In genomic region chr20:50625986-50626677, GRCh38 we compare ENCODE assay signal across 1 cellular context.
TF ChIP-seq lines count a peak whose summit lies in the region.

No MANE protein-coding gene starts in this region.

TF ChIP-seq in WTC11, 78 proteins besides CTCF, POLR2A, EP300 and RAD21 (continued from another document):
- TF ChIP-seq ZNF263 (CRISPR knock-in tag; IDR thresholded peaks at IDR 0.05; ENCODE audit: low read depth) (no peak), RORB (CRISPR knock-in tag; IDR thresholded peaks at IDR 0.05) (no peak), OVOL2 (CRISPR knock-in tag; IDR thresholded peaks at IDR 0.05; ENCODE audit: borderline replicate concordance) (no peak), ETV6 (CRISPR knock-in tag; IDR thresholded peaks at IDR 0.05) (peak; percentile 82), IRF1 (CRISPR knock-in tag; IDR thresholded peaks at IDR 0.05) (no peak), ZNF232 (CRISPR knock-in tag; IDR thresholded peaks at IDR 0.05) (0 out of 2 replicates have a peak, but pooled peaks have one; percentile 21), KAT7 (CRISPR knock-in tag; IDR thresholded peaks at IDR 0.05; ENCODE audit: borderline replicate concordance) (no peak), NR2C2 (CRISPR knock-in tag; IDR thresholded peaks at IDR 0.05) (no peak), SOX15 (CRISPR knock-in tag; IDR thresholded peaks at IDR 0.05) (no peak), ZBTB21 (CRISPR knock-in tag; IDR thresholded peaks at IDR 0.05; ENCODE audit: borderline replicate concordance) (peak; percentile 56; the same call in 1 of the 2 replicates), ATF3 (CRISPR knock-in tag; conservative IDR thresholded peaks at IDR 0.05) (no peak), E2F1 (CRISPR knock-in tag; IDR thresholded peaks at IDR 0.05) (no peak), ZNF396 (CRISPR knock-in tag; IDR thresholded peaks at IDR 0.05; ENCODE audit: borderline replicate concordance) (no peak), CDX4 (CRISPR knock-in tag; IDR thresholded peaks at IDR 0.05; ENCODE audit: borderline replicate concordance) (no peak), ZNF138 (CRISPR knock-in tag; conservative IDR thresholded peaks at IDR 0.05) (no peak)
